In the genomic region with DNA sequence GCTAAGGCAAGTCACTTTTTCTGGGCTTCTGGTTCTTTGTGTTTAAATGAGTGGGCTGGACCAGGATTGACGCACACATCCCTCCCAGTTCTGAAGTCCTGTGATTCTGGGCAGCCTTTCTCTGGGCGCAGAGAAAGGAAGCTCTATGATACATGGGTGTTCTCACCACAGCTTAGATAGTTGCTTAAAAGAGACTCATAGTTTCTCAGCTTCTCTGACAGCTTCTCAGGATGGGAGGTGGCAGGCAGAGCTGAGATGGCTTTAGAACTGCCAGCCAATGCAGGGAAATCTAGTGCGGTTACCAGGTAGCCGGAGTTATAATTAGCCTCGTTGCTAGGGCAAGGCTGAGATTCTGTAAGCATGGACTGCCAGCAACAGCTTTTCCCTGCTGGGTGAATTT, we compare ENCODE assay signal across 8 cellular contexts. TPM values are rescaled to one million over a fixed set of nuclear protein-coding genes. Genes with fewer than 3 reads are reported as not detected.
DNase-seq lines count a peak whose midpoint lies in the region; ATAC-seq, FAIRE-seq and TF ChIP-seq lines count a peak whose summit lies in the region.
"Not testable (repeated sequence)": the region's sequence is repeated elsewhere in the genome, so short reads cannot be mapped to it uniquely, and the experiment has no call there.

No MANE protein-coding gene starts in this region.

- not testable (repeated sequence) for H3K36me3 ChIP-seq in RWPE2 (ENCODE audit: low read depth); K562 (ENCODE audit: control insufficient read depth, insufficient read depth, low read length); gastroesophageal sphincter; mucosa of descending colon (ENCODE audit: low read depth); psoas muscle (ENCODE audit: insufficient read depth in 1 of 2, low read depth in 1 of 2); upper lobe of right lung

- not testable (repeated sequence) for H3K4me3 Mint-ChIP-seq in activated T-cell treated with anti-CD3 and anti-CD28 coated beads, Interleukin-2, amount 50 U/mL, for 4 hours

- not testable (repeated sequence) for H3K9ac ChIP-seq in K562 (ENCODE audit: insufficient read depth in 1 of 2, low read depth in 2 of 2, low read length in 2 of 2)

- TF ChIP-seq POLR2A in K562 (conservative IDR thresholded peaks at IDR 0.05); gastroesophageal sphincter (IDR thresholded peaks at IDR 0.05): not testable (repeated sequence)

- not testable (repeated sequence) for TF ChIP-seq EP300 in K562 (IDR thresholded peaks at IDR 0.05; ENCODE audit: low read length); gastroesophageal sphincter (IDR thresholded peaks at IDR 0.05)

- H3K9me1 ChIP-seq in K562 (ENCODE audit: control insufficient read depth, insufficient read depth, low read length): not testable (repeated sequence)

- not testable (repeated sequence) for TF ChIP-seq RAD21 in K562 (CRISPR knock-in tag; conservative IDR thresholded peaks at IDR 0.05 in 1 of 2, IDR thresholded peaks at IDR 0.05 in 1 of 2)

- BruUV-seq in K562 (replicated peaks; lab: Mats Ljungman, UMichigan): not testable (repeated sequence)

- not testable (repeated sequence) for H3K4me1 ChIP-seq in RWPE2 (ENCODE audit: insufficient read depth, poor library complexity, severe bottlenecking); K562 (replicated peaks in 1 of 2; ENCODE audit: control insufficient read depth in 2 of 2, insufficient read depth in 2 of 2, low read length in 2 of 2); gastroesophageal sphincter; right cardiac atrium (ENCODE audit: control insufficient read depth, insufficient read depth, low read length); mucosa of descending colon (ENCODE audit: low read depth); psoas muscle; upper lobe of right lung

- not testable (repeated sequence) for H3K9me3 Mint-ChIP-seq in activated T-cell treated with anti-CD3 and anti-CD28 coated beads, Interleukin-2, amount 50 U/mL, for 4 hours

- H3K4me2 ChIP-seq in K562 (ENCODE audit: insufficient read depth, low read length): not testable (repeated sequence)

- ATAC-seq in RWPE2 (ENCODE audit: low read depth) (peak; percentile 61), K562 (peak; percentile 13; the same call in 2 of the 3 replicates), gastroesophageal sphincter (peak; percentile 69), right cardiac atrium (peak; percentile 77 to 86), mucosa of descending colon (peak; percentile 51), psoas muscle (peak; percentile 79 to 82 (median 82)), upper lobe of right lung (peak; percentile 67)
- peak; percentile 30 to 55 for ATAC-seq in activated T-cell treated with anti-CD3 and anti-CD28 coated beads, Interleukin-2, amount 50 U/mL, for 4 hours

- not testable (repeated sequence) for H3K79me2 ChIP-seq in K562 (ENCODE audit: control insufficient read depth, insufficient read depth, low read length)

- not testable (repeated sequence) for H3K9me3 ChIP-seq in RWPE2 (ENCODE audit: severe bottlenecking); K562 (replicated peaks; ENCODE audit: control insufficient read depth, insufficient read depth, low read depth, low read length); gastroesophageal sphincter; right cardiac atrium (ENCODE audit: control insufficient read depth, low read length); mucosa of descending colon; psoas muscle; upper lobe of right lung

- not testable (repeated sequence) for H3K27me3 Mint-ChIP-seq in activated T-cell treated with anti-CD3 and anti-CD28 coated beads, Interleukin-2, amount 50 U/mL, for 4 hours (ENCODE audit: low read depth)

- intact Hi-C loops in K562 (cut with micrococcal nuclease); right cardiac atrium (cut with DNase I); mucosa of descending colon (cut with DNase I, micrococcal nuclease); psoas muscle (cut with DNase I); upper lobe of right lung (cut with DNase I): not testable (repeated sequence)

- not testable (repeated sequence) for H2AFZ ChIP-seq in K562 (ENCODE audit: low read depth, low read length)

- H3K4me3 ChIP-seq in RWPE2 (ENCODE audit: severe bottlenecking); K562; gastroesophageal sphincter; right cardiac atrium (ENCODE audit: low read length); mucosa of descending colon; psoas muscle; upper lobe of right lung: not testable (repeated sequence)

- H4K20me1 ChIP-seq in K562 (replicated peaks; ENCODE audit: control insufficient read depth, insufficient read depth, low read length): not testable (repeated sequence)

- not testable (repeated sequence) for H3K27me3 ChIP-seq in RWPE2 (ENCODE audit: insufficient read depth, poor library complexity, severe bottlenecking); K562 (ENCODE audit: control insufficient read depth in 2 of 2, insufficient read depth in 2 of 2, low read length in 2 of 2); gastroesophageal sphincter; right cardiac atrium (ENCODE audit: control insufficient read depth, insufficient read depth); psoas muscle (ENCODE audit: insufficient read depth in 3 of 3, low read length in 2 of 3); upper lobe of right lung

- CTCF ChIA-PET in K562 (lab: Yijun Ruan, JAX; ENCODE audit: low intra/inter-chr PET ratio): not testable (repeated sequence)

- DNase-seq in RWPE2 (ENCODE audit: low spot score); activated T-cell treated with anti-CD3 and anti-CD28 coated beads, Interleukin-2, amount 50 U/mL, for 4 hours; K562 (ENCODE audit: extremely low read depth in 1 of 4, low spot score in 3 of 4); right cardiac atrium; mucosa of descending colon; psoas muscle; upper lobe of right lung: not testable (repeated sequence)

- FAIRE-seq in K562 (lab: Jason Lieb, UNC): not testable (repeated sequence)

- in situ Hi-C loops in K562 (cut with MboI): loop anchor here (25.0 kb wide), 1 partner anchor 312 kb away; no protein-coding TSS in a partner anchor

- not testable (repeated sequence) for H3K36me3 Mint-ChIP-seq in activated T-cell treated with anti-CD3 and anti-CD28 coated beads, Interleukin-2, amount 50 U/mL, for 4 hours (ENCODE audit: insufficient read depth)

- H3K4me1 Mint-ChIP-seq in activated T-cell treated with anti-CD3 and anti-CD28 coated beads, Interleukin-2, amount 50 U/mL, for 4 hours (ENCODE audit: low read depth): not testable (repeated sequence)

- WGBS in K562 (ENCODE audit: insufficient coverage, low coverage, missing lambda C conversion rate): no CpG with 5 or more reads among the region's 5 CpGs
- WGBS in gastroesophageal sphincter (ENCODE audit: low coverage in 1 of 2), 2 donors: no CpG with 5 or more reads among the region's 5 CpGs
- no CpG with 5 or more reads among the region's 5 CpGs for WGBS in right cardiac atrium
- WGBS in psoas muscle, 3 donors: no CpG with 5 or more reads among the region's 5 CpGs

- POLR2A ChIA-PET in K562 (lab: Yijun Ruan, JAX): not testable (repeated sequence)

- not testable (repeated sequence) for TF ChIP-seq CTCF in RWPE2 (IDR thresholded peaks at IDR 0.05; ENCODE audit: poor library complexity, severe bottlenecking); K562 (IDR thresholded peaks at IDR 0.05 in 2 of 3, conservative IDR thresholded peaks at IDR 0.05 in 1 of 3; ENCODE audit: insufficient read depth in 2 of 3, low read depth in 1 of 3, low read length in 3 of 3); gastroesophageal sphincter (IDR thresholded peaks at IDR 0.05); mucosa of descending colon (IDR thresholded peaks at IDR 0.05); psoas muscle (IDR thresholded peaks at IDR 0.05); upper lobe of right lung (IDR thresholded peaks at IDR 0.05)

- H3K27ac ChIP-seq in RWPE2 (ENCODE audit: poor library complexity, severe bottlenecking); K562 (ENCODE audit: extremely low read depth, low read depth, low read length); gastroesophageal sphincter; right cardiac atrium (ENCODE audit: low read length); psoas muscle; upper lobe of right lung: not testable (repeated sequence)

RNA-seq across cellular contexts. Expression of a gene that starts 55.8 kb away (rescaled TPM):
- 10 to 100 TPM in 2 of 3 donors, 1 to 10 TPM in 1; 8.5 to 13.7 (median 12.5) TPM for total RNA-seq in activated T-cell treated with anti-CD3 and anti-CD28 coated beads, Interleukin-2, amount 50 U/mL, for 4 hours
- total RNA-seq in K562 (2011; cell fraction: chromatin; rRNA removed; ENCODE audit: low replicate concordance): 488 and 689 TPM in 2 replicates
- total RNA-seq in K562 (2011; cell fraction: nucleolus; rRNA removed): 235 and 253 TPM in 2 replicates
- total RNA-seq in K562 (2011; cell fraction: nucleoplasm; rRNA removed): 363 and 390 TPM in 2 replicates
- total RNA-seq in K562 (2014; rRNA removed) (148 and 160 TPM in 2 replicates), K562 (2014; rRNA removed; fragmentation: Illumina TruSeq; extraction: Trizol) (260 and 272 TPM in 2 replicates), K562 (2015; rRNA removed; fragmentation: Illumina TruSeq; extraction: Trizol) (198 and 200 TPM in 2 replicates), K562 (2021) (355 and 362 TPM in 2 replicates), gastroesophageal sphincter (100 to 1,000 TPM; 170 to 293 (median 218) TPM), right cardiac atrium (1,000 to 10,000 TPM; 1,463 to 2,379 (median 1,612) TPM), mucosa of descending colon (10 to 100 TPM; 49.3 to 62.1 (median 58.6) TPM), psoas muscle (1,000 to 10,000 TPM; 1,830 to 3,658 (median 2,938) TPM), upper lobe of right lung (163 TPM)
- polyA plus RNA-seq in K562 (2011; rRNA removed) (242 and 324 TPM in 2 replicates), K562 (2014; fragmentation: Illumina TruSeq; extraction: Trizol) (232 and 260 TPM in 2 replicates), K562 (2014; fragmentation: Nextera tagmentation; extraction: Ambion mirVana) (100 to 1,000 TPM; 225 to 334 TPM), K562 (2014; rRNA removed) (202 and 205 TPM in 2 replicates), right cardiac atrium (857 TPM), psoas muscle (1,000 to 10,000 TPM in 2 of 3 donors, 100 to 1,000 TPM in 1; 368 to 2,569 (median 1,043) TPM)
- 123 and 131 TPM in 2 replicates for polyA plus RNA-seq in K562 (2011; cell fraction: cytosol; rRNA removed)
- 209 and 256 TPM in 2 replicates for polyA plus RNA-seq in K562 (2011; cell fraction: nucleus; rRNA removed)
- polyA plus RNA-seq in K562 (2012): 223 and 364 TPM in 2 replicates
- polyA minus RNA-seq in K562 (2011; rRNA and poly(A)+ RNA removed): 462 and 560 TPM in 2 replicates
- polyA minus RNA-seq in K562 (2011; cell fraction: cytosol; rRNA and poly(A)+ RNA removed): 187 TPM in 2 replicates
- polyA minus RNA-seq in K562 (2011; cell fraction: nucleus; rRNA and poly(A)+ RNA removed): 250 and 327 TPM in 2 replicates

Comparison
In these comparisons a context has a peak if more than half of its experiments do, and no peak if none do; other contexts are left out.
1. ATAC-seq: peak in every context shown above with its lines; median percentile 82 in psoas muscle; 82 in right cardiac atrium; 69 in gastroesophageal sphincter; 67 in upper lobe of right lung; 61 in RWPE2; 51 in mucosa of descending colon; 42 in activated T-cell treated with anti-CD3 and anti-CD28 coated beads, Interleukin-2, amount 50 U/mL, for 4 hours; 13 in K562.